Comparison of ENCODE assay signal across 8 cellular contexts in genomic region chr16:11256657-11257130, GRCh38. TPM values are rescaled to one million over a fixed set of nuclear protein-coding genes. Genes with fewer than 3 reads are reported as not detected.
A peak's percentile ranks its signal among the peaks of the same experiment; 100 is the strongest.
DNase-seq lines count a peak whose midpoint lies in the region; ATAC-seq and TF ChIP-seq lines count a peak whose summit lies in the region.

No MANE protein-coding gene starts in this region.

- CTCF ChIA-PET in activated B cell treated with CpG ODN at 0.5 μM for 24 hours (lab: Charles Lee) = interaction anchor here (0.6 to 7.2 kb wide), 25 partner anchors 12 to 303 kb away, joined by 3 to 98 read pairs (median 8); partner anchors contain the start of gene TNP2

- intact Hi-C loops in activated B cell treated with CpG ODN at 0.5 μM for 24 hours (cut with micrococcal nuclease) (loop anchor here (1.0 to 10.0 kb wide), 7 partner anchors 41 to 661 kb away; partner anchors contain the start of genes GSPT1 and RMI2), testis (cut with DNase I; ENCODE audit: low total_unique reads) (loop anchor here (5.0 kb wide), 1 partner anchor 284 kb away; no protein-coding TSS in a partner anchor)

- H3K9me3 Mint-ChIP-seq in activated B cell treated with CpG ODN at 0.5 μM for 24 hours = no peaks in the 10 kb centered on the region

- H3K27me3 ChIP-seq in testis = no peaks in the 10 kb centered on the region

- no peaks in the 10 kb centered on the region for H3K36me3 ChIP-seq in testis (ENCODE audit: low read depth, missing control alignments)

- no peaks in the 10 kb centered on the region for H3K9me3 ChIP-seq in testis

- H3K27ac Mint-ChIP-seq in activated B cell treated with CpG ODN at 0.5 μM for 24 hours = peak overlapping the region; percentile 98

- TF ChIP-seq CTCF in activated B cell treated with CpG ODN at 0.5 μM for 24 hours (IDR thresholded peaks at IDR 0.05) (no peak), testis (IDR thresholded peaks at IDR 0.05) (no peak)

- no peak for ATAC-seq in activated B cell treated with CpG ODN at 0.5 μM for 24 hours (ENCODE audit: low read depth)

- H3K4me1 ChIP-seq in testis = peaks cover 18% of the 10 kb centered on the region

- DNase-seq in activated T-cell treated with anti-CD3 and anti-CD28 coated beads for 48 hours (ENCODE audit: low read depth) (peak; percentile 68), activated B cell treated with CpG ODN at 0.5 μM for 24 hours (no peak), epidermal melanocyte (ENCODE audit: insufficient read length, low spot score) (peak; percentile 45), mucosa of gallbladder (ENCODE audit: low spot score) (peak; percentile 37), testis (peak; percentile 49), NCI-H1694 treated with DMSO at 0.1 percent for 48 hours (lab: John Stamatoyannopoulos, UW) (no peak), NCI-H2171 (lab: John Stamatoyannopoulos, UW) (no peak)
- no peak for DNase-seq in activated T-cell treated with anti-CD3 and anti-CD28 coated beads, Interleukin-2, amount 50 U/mL, for 1 hour

- peaks cover 55% of the 10 kb centered on the region for H3K4me1 Mint-ChIP-seq in activated B cell treated with CpG ODN at 0.5 μM for 24 hours

- WGBS in testis, 2 donors = 1% methylated on average over 32 of the region's 32 CpGs; no CpG with 5 or more reads in 1 of the 2 donors

- H3K27ac ChIP-seq in testis = peak overlapping the region; percentile 84 to 97

- POLR2A ChIA-PET in activated B cell treated with CpG ODN at 0.5 μM for 24 hours (lab: Charles Lee) = interaction anchor here (0.6 to 9.8 kb wide), 61 partner anchors 8 to 541 kb away, joined by 3 to 252 read pairs (median 7); partner anchors contain the start of gene ZC3H7A

- no peaks in the 10 kb centered on the region for H3K27me3 Mint-ChIP-seq in activated B cell treated with CpG ODN at 0.5 μM for 24 hours

- H3K4me3 ChIP-seq in testis = peak overlapping the region; percentile 70 to 77

- TF ChIP-seq POLR2A in testis (IDR thresholded peaks at IDR 0.05) = no peak

- H3K36me3 Mint-ChIP-seq in activated B cell treated with CpG ODN at 0.5 μM for 24 hours (ENCODE audit: low read depth) = peaks cover 28% of the 10 kb centered on the region

- H3K4me3 Mint-ChIP-seq in activated B cell treated with CpG ODN at 0.5 μM for 24 hours = peak overlapping the region; percentile 98

RNA-seq across cellular contexts. Expression of gene SOCS1, which starts 0.7 kb away (rescaled TPM):
- 68.6 and 76.2 TPM in 2 replicates for total RNA-seq in activated B cell treated with CpG ODN at 0.5 μM for 24 hours
- 6.0 TPM for total RNA-seq in mucosa of gallbladder
- total RNA-seq in testis = 10 to 100 TPM; 10.7 to 16.8 TPM
- 3.6 TPM for polyA plus RNA-seq in testis (ENCODE audit: insufficient read depth, low read depth, low replicate concordance)

RNA-seq across cellular contexts. Expression of gene TNP2, which starts 12.4 kb away (rescaled TPM):
- total RNA-seq in activated B cell treated with CpG ODN at 0.5 μM for 24 hours (not detected in 2 replicates), mucosa of gallbladder (not detected), testis (10 to 100 TPM; 10.2 to 29.8 TPM)
- 38.4 TPM for polyA plus RNA-seq in testis (ENCODE audit: insufficient read depth, low read depth, low replicate concordance)

RNA-seq across cellular contexts. Expression of gene PRM3, which starts 16.7 kb away (rescaled TPM):
- total RNA-seq in activated B cell treated with CpG ODN at 0.5 μM for 24 hours = not detected in 2 replicates
- total RNA-seq in mucosa of gallbladder = not detected
- total RNA-seq in testis = 100 to 1,000 TPM; 109 to 383 TPM
- 51.1 TPM for polyA plus RNA-seq in testis (ENCODE audit: insufficient read depth, low read depth, low replicate concordance)

RNA-seq across cellular contexts. Expression of gene PRM2, which starts 19.6 kb away (rescaled TPM):
- total RNA-seq in activated B cell treated with CpG ODN at 0.5 μM for 24 hours (not detected in 2 replicates), mucosa of gallbladder (not detected), testis (over 10,000 TPM in 1 of 2 donors, 1,000 to 10,000 TPM in 1; 3,179 to 16,461 TPM)
- 12,441 TPM for polyA plus RNA-seq in testis (ENCODE audit: insufficient read depth, low read depth, low replicate concordance)

RNA-seq across cellular contexts. Expression of gene PRM1, which starts 24.4 kb away (rescaled TPM):
- total RNA-seq in activated B cell treated with CpG ODN at 0.5 μM for 24 hours (not detected in 2 replicates), mucosa of gallbladder (not detected), testis (over 10,000 TPM in 1 of 2 donors, 1,000 to 10,000 TPM in 1; 7,819 to 32,936 TPM)
- 15,171 TPM for polyA plus RNA-seq in testis (ENCODE audit: insufficient read depth, low read depth, low replicate concordance)

Comparison
In these comparisons a context has a peak if more than half of its experiments do, and no peak if none do; other contexts are left out.
1. DNase-seq: peak in activated T-cell treated with anti-CD3 and anti-CD28 coated beads for 48 hours (single experiment), epidermal melanocyte (single experiment), mucosa of gallbladder (single experiment) and testis (single experiment); none in activated T-cell treated with anti-CD3 and anti-CD28 coated beads, Interleukin-2, amount 50 U/mL, for 1 hour (single experiment), activated B cell treated with CpG ODN at 0.5 μM for 24 hours (single experiment), NCI-H1694 treated with DMSO at 0.1 percent for 48 hours (single experiment) and NCI-H2171 (single experiment).
2. RNA of gene TNP2, which starts 12.4 kb away (total RNA-seq): 10.2 to 29.8 TPM in testis; not detected in activated B cell treated with CpG ODN at 0.5 μM for 24 hours and not detected in mucosa of gallbladder (single experiment); every median in the first group is over 10 times any median in the second.
3. RNA of gene PRM3, which starts 16.7 kb away (total RNA-seq): 109 to 383 TPM in testis; not detected in activated B cell treated with CpG ODN at 0.5 μM for 24 hours and not detected in mucosa of gallbladder (single experiment); every median in the first group is over 100 times any median in the second.